In genomic region chr20:5000263-5001173, GRCh38 we compare ENCODE assay signal across 8 cellular contexts. TPM values are rescaled to one million over a fixed set of nuclear protein-coding genes. Genes with fewer than 3 reads are reported as not detected.
A peak's percentile ranks its signal among the peaks of the same experiment; 100 is the strongest.
DNase-seq lines count a peak whose midpoint lies in the region; ATAC-seq and TF ChIP-seq lines count a peak whose summit lies in the region.

No MANE protein-coding gene starts in this region.

- H3K4me1 ChIP-seq in foreskin keratinocyte, result no peaks in the 10 kb centered on the region

- H3K27ac ChIP-seq in foreskin keratinocyte, result no peak overlapping the region

- H3K27me3 Mint-ChIP-seq in neural crest cell (ENCODE audit: low read depth), result peaks cover 9% of the 10 kb centered on the region

- ATAC-seq in GM21390 (IDR thresholded peaks at IDR 0.05; ENCODE audit: unreplicated experiment) (peak; percentile 41), foreskin keratinocyte (peak; percentile 23), HG03469 (IDR thresholded peaks at IDR 0.05; ENCODE audit: unreplicated experiment) (no peak)

- H3K9me3 Mint-ChIP-seq in neural crest cell, result no peaks in the 10 kb centered on the region

- H3K36me3 Mint-ChIP-seq in neural crest cell (ENCODE audit: low read depth), result no peaks in the 10 kb centered on the region

- H3K27ac Mint-ChIP-seq in neural crest cell (ENCODE audit: unreplicated experiment), result peak overlapping the region; percentile 69

- peak overlapping the region; percentile 96 for H3K4me3 Mint-ChIP-seq in neural crest cell

- TF ChIP-seq CTCF in foreskin keratinocyte (conservative IDR thresholded peaks at IDR 0.05), result no peak
- TF ChIP-seq CTCF in neural crest cell (conservative IDR thresholded peaks at IDR 0.05), result no peak

- H3K4me1 Mint-ChIP-seq in neural crest cell, result peaks cover 48% of the 10 kb centered on the region

- H3K27me3 ChIP-seq in foreskin keratinocyte, result no peaks in the 10 kb centered on the region

- peak in 12 of 14 donors; percentile 30 to 75 (median 56) for DNase-seq in C1 segment of cervical spinal cord (lab: John Stamatoyannopoulos, UW)
- peak; percentile 33 for DNase-seq in NCI-H345 treated with DMSO at 0.1 percent for 48 hours (lab: John Stamatoyannopoulos, UW; ENCODE audit: unreplicated experiment)
- DNase-seq in activated effector memory CD4-positive, alpha-beta T cell treated with anti-CD3 and anti-CD28 coated beads, Interleukin-2, amount 50 U/mL, for 16 hours, result peak; percentile 70
- no peak for DNase-seq in foreskin keratinocyte
- peak; percentile 3 for DNase-seq in neural crest cell (ENCODE audit: low read depth, low spot score)
- no peak for DNase-seq in NCI-H446 treated with DMSO at 0.1 percent for 48 hours (lab: John Stamatoyannopoulos, UW)

RNA-seq across cellular contexts. Expression of gene SLC23A2, which starts 0.8 kb away (rescaled TPM):
- total RNA-seq in foreskin keratinocyte (12.0 and 12.7 TPM in 2 replicates), neural crest cell (27.1 and 28.3 TPM in 2 replicates)
- polyA plus RNA-seq in foreskin keratinocyte, result 3.4 and 3.5 TPM in 2 replicates

Comparison
In these comparisons a context has a peak if more than half of its experiments do, and no peak if none do; other contexts are left out.
1. DNase-seq: peak in C1 segment of cervical spinal cord (12 of 14), NCI-H345 treated with DMSO at 0.1 percent for 48 hours (single experiment), activated effector memory CD4-positive, alpha-beta T cell treated with anti-CD3 and anti-CD28 coated beads, Interleukin-2, amount 50 U/mL, for 16 hours (single experiment) and neural crest cell (single experiment); none in foreskin keratinocyte (0 of 2) and NCI-H446 treated with DMSO at 0.1 percent for 48 hours (single experiment).